In genomic region chr7:12637328-12637727, GRCh38 we compare ENCODE assay signal across 18 cellular contexts.
"Had no signal": no experiment of that assay in that cellular context is flagged by ENCODE, and none has a peak within 500 bp of the region (broad histone marks: within the 10 kb centered on the region; RNA-seq: fewer than 3 reads in every experiment).

No MANE protein-coding gene starts in this region.

- FAIRE-seq: colon, endometrium, islet of Langerhans had no signal

- H3K9me3 Mint-ChIP-seq: activated CD4-positive, alpha-beta memory T cell treated with anti-CD3 and anti-CD28 coated beads, Interleukin-2, amount 10 ng/mL, durations not matched to agents 7 days and 5 days; activated naive CD4-positive, alpha-beta T cell treated with anti-CD3 and anti-CD28 coated beads, Interleukin-2, amount 50 U/mL, for 24 hours; activated T-cell treated with anti-CD3 and anti-CD28 coated beads, Interleukin-2, amount 50 U/mL, for 4 hours; naive thymus-derived CD8-positive, alpha-beta T cell had no signal

- H3K27me3 Mint-ChIP-seq: activated CD4-positive, alpha-beta memory T cell treated with anti-CD3 and anti-CD28 coated beads, Interleukin-2, amount 10 ng/mL, durations not matched to agents 7 days and 5 days; activated naive CD4-positive, alpha-beta T cell treated with anti-CD3 and anti-CD28 coated beads, Interleukin-2, amount 50 U/mL, for 24 hours had no signal

- H3K4me3 ChIP-seq: adrenal gland, cardiac muscle cell, mucosa of descending colon, tibial nerve had no signal

- H3K4me1 ChIP-seq: adrenal gland, vagina had no signal

- H3K27me3 ChIP-seq: cardiac muscle cell, neutrophil, tibial nerve, vagina had no signal

- H3K9me3 ChIP-seq: adrenal gland, mucosa of descending colon, neutrophil, tibial nerve, vagina had no signal

- H3K27ac Mint-ChIP-seq: activated CD4-positive, alpha-beta memory T cell treated with anti-CD3 and anti-CD28 coated beads, Interleukin-2, amount 10 ng/mL, durations not matched to agents 7 days and 5 days; activated naive CD4-positive, alpha-beta T cell treated with anti-CD3 and anti-CD28 coated beads, Interleukin-2, amount 50 U/mL, for 24 hours had no signal

- H3K36me3 Mint-ChIP-seq: activated naive CD4-positive, alpha-beta T cell treated with anti-CD3 and anti-CD28 coated beads, Interleukin-2, amount 50 U/mL, for 24 hours; naive thymus-derived CD8-positive, alpha-beta T cell had no signal

- H3K36me3 ChIP-seq: adrenal gland, cardiac muscle cell, neutrophil, tibial nerve, vagina had no signal

- H3K27ac ChIP-seq: adrenal gland, cardiac muscle cell, neutrophil, vagina had no signal

- H3K4me3 Mint-ChIP-seq: activated CD4-positive, alpha-beta memory T cell treated with anti-CD3 and anti-CD28 coated beads, Interleukin-2, amount 10 ng/mL, durations not matched to agents 7 days and 5 days had no signal

- DNase-seq: activated CD4-positive, alpha-beta memory T cell treated with anti-CD3 and anti-CD28 coated beads, Interleukin-2, amount 10 ng/mL, durations not matched to agents 7 days and 5 days; activated CD4-positive, CD25-positive, alpha-beta regulatory T cell treated with anti-CD3 and anti-CD28 coated beads, Interleukin-2, amount 50 U/mL, for 72 hours; activated effector memory CD4-positive, alpha-beta T cell treated with anti-CD3 and anti-CD28 coated beads, Interleukin-2, amount 50 U/mL, for 16 hours; activated T-cell treated with anti-CD3 and anti-CD28 coated beads, Interleukin-2, amount 50 U/mL, for 4 hours; adrenal gland; mucosa of descending colon; stimulated activated CD4-positive, alpha-beta T cell treated with anti-CD3 and anti-CD28 coated beads, Interleukin-2, amount 100 ng/mL, for 48 hours; stimulated activated naive CD4-positive, alpha-beta T cell; T-helper 9 cell had no signal
